ENCODE assay signal across 11 cellular contexts in the genomic region with DNA sequence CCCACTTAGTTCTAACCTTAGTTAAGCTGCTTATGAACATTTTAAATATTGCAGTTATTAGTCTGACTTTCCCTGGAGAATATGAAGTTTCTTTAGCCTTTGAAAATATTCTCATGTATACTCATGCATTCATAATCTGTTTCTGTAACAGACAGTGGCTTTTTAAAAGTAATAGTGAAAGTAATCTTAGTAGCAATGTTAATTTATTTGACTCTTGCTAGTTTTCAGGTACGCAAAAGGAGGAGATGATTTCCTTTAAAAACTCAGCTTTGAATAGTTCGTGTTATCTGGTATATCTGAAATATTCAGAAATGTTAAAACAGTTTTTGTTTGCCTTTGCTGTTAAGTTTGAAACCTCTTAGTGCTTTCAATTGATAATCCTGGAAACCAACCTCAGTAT. TPM values are rescaled to one million over a fixed set of nuclear protein-coding genes. Genes with fewer than 3 reads are reported as not detected.
DNase-seq lines count a peak whose midpoint lies in the region; ATAC-seq, FAIRE-seq and TF ChIP-seq lines count a peak whose summit lies in the region.
"Had no signal": no experiment of that assay in that cellular context is flagged by ENCODE, and none has a peak within 500 bp of the region (broad histone marks: within the 10 kb centered on the region; RNA-seq: fewer than 3 reads in every experiment).

No MANE protein-coding gene starts in this region.

- intact Hi-C loops in dendritic cell treated with granulocyte-macrophage colony-stimulating factor and Interleukin-4, amounts not matched to agents 40 ng/mL and 50 ng/mL, for 4 days (cut with micrococcal nuclease) = loop anchor here (10.0 kb wide), 1 partner anchor 374 kb away; no protein-coding TSS in a partner anchor

- peaks cover 39% of the 10 kb centered on the region for H3K4me1 Mint-ChIP-seq in dendritic cell treated with granulocyte-macrophage colony-stimulating factor and Interleukin-4, amounts not matched to agents 40 ng/mL and 50 ng/mL, for 4 days (ENCODE audit: low read depth)
- H3K4me1 Mint-ChIP-seq in neural crest cell = peaks cover 50% of the 10 kb centered on the region

- H3K9me3 Mint-ChIP-seq in dendritic cell treated with granulocyte-macrophage colony-stimulating factor and Interleukin-4, amounts not matched to agents 40 ng/mL and 50 ng/mL, for 4 days = no peaks in the 10 kb centered on the region
- H3K9me3 Mint-ChIP-seq in neural crest cell = no peaks in the 10 kb centered on the region

- H3K4me3 Mint-ChIP-seq in dendritic cell treated with granulocyte-macrophage colony-stimulating factor and Interleukin-4, amounts not matched to agents 40 ng/mL and 50 ng/mL, for 4 days = peak overlapping the region; percentile 80
- peak overlapping the region; percentile 45 for H3K4me3 Mint-ChIP-seq in neural crest cell

- no peak for DNase-seq in D721Med (ENCODE audit: insufficient read length, low spot score)
- DNase-seq in OCI-M1 (lab: John Stamatoyannopoulos, UW) = peak; percentile 49
- no peak for DNase-seq in neural crest cell (ENCODE audit: low read depth, low spot score)
- no peak for DNase-seq in iPS-NIHi7 (ENCODE audit: extremely low spot score)
- no peak for DNase-seq in NCI-H82 treated with DMSO at 0.1 percent for 48 hours (lab: John Stamatoyannopoulos, UW; ENCODE audit: unreplicated experiment)
- DNase-seq in hypothalamus (lab: John Stamatoyannopoulos, UW) = no peak
- DNase-seq: activated CD4-positive, CD25-positive, alpha-beta regulatory T cell; NCI-H748 treated with DMSO at 0.1 percent for 48 hours; retina had no signal

- peaks cover 57% of the 10 kb centered on the region for H3K36me3 Mint-ChIP-seq in dendritic cell treated with granulocyte-macrophage colony-stimulating factor and Interleukin-4, amounts not matched to agents 40 ng/mL and 50 ng/mL, for 4 days (ENCODE audit: low read depth)
- peaks cover 2% of the 10 kb centered on the region for H3K36me3 Mint-ChIP-seq in neural crest cell (ENCODE audit: low read depth)

- H3K27me3 Mint-ChIP-seq in dendritic cell treated with granulocyte-macrophage colony-stimulating factor and Interleukin-4, amounts not matched to agents 40 ng/mL and 50 ng/mL, for 4 days = no peaks in the 10 kb centered on the region
- peaks cover 3% of the 10 kb centered on the region for H3K27me3 Mint-ChIP-seq in neural crest cell (ENCODE audit: low read depth)

- TF ChIP-seq CTCF in D721Med (IDR thresholded peaks at IDR 0.05; ENCODE audit: insufficient read depth, missing control alignments) (no peak), neural crest cell (conservative IDR thresholded peaks at IDR 0.05) (no peak)

- ATAC-seq in HG02852 (IDR thresholded peaks at IDR 0.05; ENCODE audit: unreplicated experiment) = no peak

- peak; percentile 94 for FAIRE-seq in D721Med (lab: Jason Lieb, UNC)

- H3K27ac Mint-ChIP-seq in dendritic cell treated with granulocyte-macrophage colony-stimulating factor and Interleukin-4, amounts not matched to agents 40 ng/mL and 50 ng/mL, for 4 days = peak overlapping the region; percentile 79
- H3K27ac Mint-ChIP-seq in neural crest cell (ENCODE audit: unreplicated experiment) = no peak overlapping the region

RNA-seq across cellular contexts. Expression of gene ANKRD12, which starts 3.8 kb away (rescaled TPM):
- 30.2 and 30.9 TPM in 2 replicates for total RNA-seq in neural crest cell

RNA-seq across cellular contexts. Expression of gene NDUFV2, which starts 37.9 kb away (rescaled TPM):
- total RNA-seq in neural crest cell = 143 and 144 TPM in 2 replicates
